ENCODE assay signal across 8 cellular contexts in genomic region chr9:127567119-127567897, GRCh38. TPM values are rescaled to one million over a fixed set of nuclear protein-coding genes. Genes with fewer than 3 reads are reported as not detected.
DNase-seq lines count a peak whose midpoint lies in the region; ATAC-seq lines count a peak whose summit lies in the region.

No MANE protein-coding gene starts in this region.

- H3K36me3 Mint-ChIP-seq in naive thymus-derived CD8-positive, alpha-beta T cell: no peaks in the 10 kb centered on the region

- no peaks in the 10 kb centered on the region for H3K27me3 ChIP-seq in SJSA1 (replicated peaks)

- peaks cover 49% of the 10 kb centered on the region for H3K36me3 ChIP-seq in SJSA1

- POLR2A ChIA-PET in naive thymus-derived CD8-positive, alpha-beta T cell (lab: Charles Lee): interaction anchor here (3.3 kb wide), 1 partner anchor 10 kb away, joined by 24 read pairs; no protein-coding TSS in a partner anchor

- no peaks in the 10 kb centered on the region for H3K9me3 Mint-ChIP-seq in naive thymus-derived CD8-positive, alpha-beta T cell

- H3K4me3 ChIP-seq in SJSA1: peak overlapping the region; percentile 98

- H3K27me3 Mint-ChIP-seq in naive thymus-derived CD8-positive, alpha-beta T cell: no peaks in the 10 kb centered on the region

- no peak for ATAC-seq in naive thymus-derived CD8-positive, alpha-beta T cell
- ATAC-seq in HG02571 (IDR thresholded peaks at IDR 0.05; ENCODE audit: unreplicated experiment) (no peak), HG02973 (IDR thresholded peaks at IDR 0.05; ENCODE audit: unreplicated experiment) (no peak)

- H3K4me3 Mint-ChIP-seq in naive thymus-derived CD8-positive, alpha-beta T cell: peak overlapping the region; percentile 64 to 80 (median 78)

- peaks cover 20 to 34% (median 26%) of the 10 kb centered on the region in 4 donors for H3K4me1 Mint-ChIP-seq in naive thymus-derived CD8-positive, alpha-beta T cell

- H3K27ac ChIP-seq in SJSA1: peak overlapping the region; percentile 53; the same call in 1 of the 2 replicates
- peak overlapping the region; percentile 98 for H3K27ac ChIP-seq in epithelial cell of prostate

- peak overlapping the region; percentile 19 to 85 (median 63) for H3K27ac Mint-ChIP-seq in naive thymus-derived CD8-positive, alpha-beta T cell

- H3K9me3 ChIP-seq in SJSA1 (replicated peaks): no peaks in the 10 kb centered on the region

- peaks cover 49% of the 10 kb centered on the region for H3K4me1 ChIP-seq in SJSA1 (replicated peaks)

- DNase-seq in GM03348 (ENCODE audit: low spot score) (peak; percentile 65), SJSA1 (ENCODE audit: low read depth in 1 of 2, low spot score in 2 of 2) (peak in 1 of 2 experiments; percentile 52), epithelial cell of prostate (ENCODE audit: low read depth, low spot score) (no peak), SKM-1 (lab: John Stamatoyannopoulos, UW; ENCODE audit: unreplicated experiment) (no peak), T-helper 9 cell (no peak)
- DNase-seq in naive thymus-derived CD8-positive, alpha-beta T cell: peak in 1 of 10 donors; percentile 58

RNA-seq across cellular contexts. Expression of gene STXBP1, which starts 44.8 kb away (rescaled TPM):
- 18.4 and 72.6 TPM in 2 replicates for total RNA-seq in SJSA1 (2014; rRNA removed; shearing (Covaris generic))
- total RNA-seq in naive thymus-derived CD8-positive, alpha-beta T cell: 10 to 100 TPM; 34.6 to 39.7 TPM
- 10 to 100 TPM in 1 of 3 donors, 1 to 10 TPM in 2; 3.4 to 10.3 (median 7.5) TPM for polyA plus RNA-seq in naive thymus-derived CD8-positive, alpha-beta T cell
